ENCODE assay signal across 10 cellular contexts in genomic region chr20:31260326-31260932, GRCh38. TPM values are rescaled to one million over a fixed set of nuclear protein-coding genes. Genes with fewer than 3 reads are reported as not detected.
DNase-seq lines count a peak whose midpoint lies in the region; ATAC-seq and TF ChIP-seq lines count a peak whose summit lies in the region.
"Had no signal": no experiment of that assay in that cellular context is flagged by ENCODE, and none has a peak within 500 bp of the region (broad histone marks: within the 10 kb centered on the region; RNA-seq: fewer than 3 reads in every experiment).

No MANE protein-coding gene starts in this region.

- CTCF ChIA-PET in T-cell (lab: Charles Lee), result no interaction called here

- in situ Hi-C loops in ACHN (cut with HindIII; ENCODE audit: low pct_ligation_motif_present, low pct_unique_long_range_greater_than_20kb, low sequenced_read_pairs), result no loop called here

- H3K9me3 Mint-ChIP-seq in chondrocyte (ENCODE audit: low read depth) (peaks cover 59% of the 10 kb centered on the region), T-cell (peaks cover 8 to 14% (median 9%) of the 10 kb centered on the region in 3 donors)
- H3K9me3 Mint-ChIP-seq in stimulated activated memory B cell treated with anti-CD40 and anti-IgM and Interleukin-4, amounts not matched to agents 10 μg/mL and 1 μg/mL and 100 μg/mL, for 72 hours, result peaks cover 8% of the 10 kb centered on the region

- H3K36me3 Mint-ChIP-seq in chondrocyte (ENCODE audit: low read depth), result no peaks in the 10 kb centered on the region
- no peaks in the 10 kb centered on the region for H3K36me3 Mint-ChIP-seq in stimulated activated memory B cell treated with anti-CD40 and anti-IgM and Interleukin-4, amounts not matched to agents 10 μg/mL and 1 μg/mL and 100 μg/mL, for 72 hours
- no peaks in the 10 kb centered on the region for H3K36me3 Mint-ChIP-seq in T-cell

- no peaks in the 10 kb centered on the region for H3K4me1 Mint-ChIP-seq in chondrocyte (ENCODE audit: low read depth)
- no peaks in the 10 kb centered on the region for H3K4me1 Mint-ChIP-seq in stimulated activated memory B cell treated with anti-CD40 and anti-IgM and Interleukin-4, amounts not matched to agents 10 μg/mL and 1 μg/mL and 100 μg/mL, for 72 hours
- no peaks in the 10 kb centered on the region for H3K4me1 Mint-ChIP-seq in T-cell

- ATAC-seq in GM18868 (IDR thresholded peaks at IDR 0.05; ENCODE audit: unreplicated experiment), result peak; percentile 74
- ATAC-seq in stimulated activated memory B cell treated with anti-CD40 and anti-IgM and Interleukin-4, amounts not matched to agents 10 μg/mL and 1 μg/mL and 100 μg/mL, for 72 hours, result no peak
- no peak for ATAC-seq in T-cell (replicated peaks in 1 of 4)
- ATAC-seq: naive thymus-derived CD8-positive, alpha-beta T cell had no signal

- POLR2A ChIA-PET in T-cell (lab: Charles Lee), result no interaction called here

- H3K27ac Mint-ChIP-seq in chondrocyte (ENCODE audit: unreplicated experiment) (no peak overlapping the region), T-cell (no peak overlapping the region)
- no peak overlapping the region for H3K27ac Mint-ChIP-seq in stimulated activated memory B cell treated with anti-CD40 and anti-IgM and Interleukin-4, amounts not matched to agents 10 μg/mL and 1 μg/mL and 100 μg/mL, for 72 hours
- H3K27ac Mint-ChIP-seq: naive thymus-derived CD8-positive, alpha-beta T cell had no signal

- DNase-seq in ACHN, result peak; percentile 46
- peak; percentile 2 to 67 for DNase-seq in NCI-H526 (lab: John Stamatoyannopoulos, UW)
- DNase-seq in chondrocyte (ENCODE audit: low spot score), result no peak
- no peak for DNase-seq in NCI-H510A treated with DMSO at 0.1 percent for 48 hours (lab: John Stamatoyannopoulos, UW)
- no peak for DNase-seq in mesenteric fat pad (ENCODE audit: low spot score)
- DNase-seq in T-cell, result no peak
- DNase-seq: naive thymus-derived CD8-positive, alpha-beta T cell had no signal

- no peaks in the 10 kb centered on the region for H3K27me3 Mint-ChIP-seq in chondrocyte (ENCODE audit: low read depth)
- H3K27me3 Mint-ChIP-seq in stimulated activated memory B cell treated with anti-CD40 and anti-IgM and Interleukin-4, amounts not matched to agents 10 μg/mL and 1 μg/mL and 100 μg/mL, for 72 hours, result no peaks in the 10 kb centered on the region
- H3K27me3 Mint-ChIP-seq in T-cell, result no peaks in the 10 kb centered on the region

- peak; percentile 60 for TF ChIP-seq CTCF in chondrocyte (IDR thresholded peaks at IDR 0.05)

- no peak overlapping the region for H3K4me3 Mint-ChIP-seq in chondrocyte (ENCODE audit: unreplicated experiment)
- H3K4me3 Mint-ChIP-seq in stimulated activated memory B cell treated with anti-CD40 and anti-IgM and Interleukin-4, amounts not matched to agents 10 μg/mL and 1 μg/mL and 100 μg/mL, for 72 hours, result no peak overlapping the region
- no peak overlapping the region for H3K4me3 Mint-ChIP-seq in T-cell
- H3K4me3 Mint-ChIP-seq: naive thymus-derived CD8-positive, alpha-beta T cell had no signal

RNA-seq across cellular contexts. Expression of gene DEFB115, which starts 3.0 kb away (rescaled TPM):
- total RNA-seq in chondrocyte (not detected in 3 replicates), mesenteric fat pad (not detected), T-cell (not detected)
- total RNA-seq: LHCN-M2; naive thymus-derived CD8-positive, alpha-beta T cell had no signal

RNA-seq across cellular contexts. Expression of gene DEFB116, which starts 48.0 kb away (rescaled TPM):
- total RNA-seq in chondrocyte (not detected in 3 replicates), mesenteric fat pad (not detected), T-cell (not detected)
- total RNA-seq: LHCN-M2; naive thymus-derived CD8-positive, alpha-beta T cell had no signal

Comparison
In these comparisons a context has a peak if more than half of its experiments do, and no peak if none do; other contexts are left out.
1. DNase-seq: peak in ACHN (single experiment) and NCI-H526 (2 of 2); none in chondrocyte (single experiment), NCI-H510A treated with DMSO at 0.1 percent for 48 hours (single experiment), mesenteric fat pad (single experiment) and T-cell (0 of 34).